Comparison of ENCODE assay signal across 1 cellular context in the genomic region with DNA sequence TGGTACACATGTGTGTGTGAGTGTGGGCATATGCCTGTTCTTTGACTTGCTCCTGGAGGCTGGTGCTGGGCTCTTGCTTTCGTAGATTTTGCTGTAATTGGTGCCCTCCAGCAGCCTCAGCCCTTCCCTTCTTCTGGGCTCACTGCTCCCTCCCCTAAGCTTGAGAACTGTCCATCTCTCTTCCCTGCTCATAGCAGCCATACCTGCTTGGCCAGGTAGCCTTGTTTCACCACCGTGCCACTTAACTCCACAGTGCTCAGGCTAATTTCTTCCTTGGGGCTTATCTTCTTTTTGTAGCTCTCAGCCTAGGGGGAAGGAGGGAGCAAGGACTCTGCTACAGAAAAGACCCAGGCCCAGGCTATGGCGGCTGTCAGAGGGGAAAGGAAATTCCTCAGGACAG.
TF ChIP-seq lines count a peak whose summit lies in the region.

No MANE protein-coding gene starts in this region.

TF ChIP-seq in HepG2, 621 proteins besides CTCF, POLR2A, EP300 and RAD21:
- TF ChIP-seq GFI1 (CRISPR knock-in tag; IDR thresholded peaks at IDR 0.05; ENCODE audit: borderline replicate concordance) (no peak), DMAP1 (CRISPR knock-in tag; IDR thresholded peaks at IDR 0.05) (no peak), SOX13 (IDR thresholded peaks at IDR 0.05) (no peak), SOX13 (CRISPR knock-in tag; conservative IDR thresholded peaks at IDR 0.05 in 1 of 2, IDR thresholded peaks at IDR 0.05 in 1 of 2) (no peak), ZNF557 (CRISPR knock-in tag; IDR thresholded peaks at IDR 0.05) (no peak), SP2 (CRISPR knock-in tag; IDR thresholded peaks at IDR 0.05) (no peak), ZIK1 (CRISPR knock-in tag; IDR thresholded peaks at IDR 0.05; ENCODE audit: borderline replicate concordance, low read depth) (no peak), ZNF136 (CRISPR knock-in tag; IDR thresholded peaks at IDR 0.05; ENCODE audit: low read depth) (no peak), SP5 (CRISPR knock-in tag; IDR thresholded peaks at IDR 0.05; ENCODE audit: borderline replicate concordance, low read depth) (no peak), MAZ (IDR thresholded peaks at IDR 0.05; ENCODE audit: borderline replicate concordance, low read depth, low read length) (no peak), MAZ (CRISPR knock-in tag; IDR thresholded peaks at IDR 0.05; ENCODE audit: low read depth) (no peak), ZNF484 (CRISPR knock-in tag; IDR thresholded peaks at IDR 0.05; ENCODE audit: borderline replicate concordance, low read depth) (no peak), ZMYM2 (CRISPR knock-in tag; IDR thresholded peaks at IDR 0.05) (no peak), AGO2 (optimal IDR thresholded peaks at IDR 0.05; ENCODE audit: low read depth, low read length) (no peak)
- TF ChIP-seq, protein P1, sequence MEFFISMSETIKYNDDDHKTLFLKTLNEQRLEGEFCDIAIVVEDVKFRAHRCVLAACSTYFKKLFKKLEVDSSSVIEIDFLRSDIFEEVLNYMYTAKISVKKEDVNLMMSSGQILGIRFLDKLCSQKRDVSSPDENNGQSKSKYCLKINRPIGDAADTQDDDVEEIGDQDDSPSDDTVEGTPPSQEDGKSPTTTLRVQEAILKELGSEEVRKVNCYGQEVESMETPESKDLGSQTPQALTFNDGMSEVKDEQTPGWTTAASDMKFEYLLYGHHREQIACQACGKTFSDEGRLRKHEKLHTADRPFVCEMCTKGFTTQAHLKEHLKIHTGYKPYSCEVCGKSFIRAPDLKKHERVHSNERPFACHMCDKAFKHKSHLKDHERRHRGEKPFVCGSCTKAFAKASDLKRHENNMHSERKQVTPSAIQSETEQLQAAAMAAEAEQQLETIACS (CRISPR knock-in tag; IDR thresholded peaks at IDR 0.05) = no peak
- TF ChIP-seq, protein P2, sequence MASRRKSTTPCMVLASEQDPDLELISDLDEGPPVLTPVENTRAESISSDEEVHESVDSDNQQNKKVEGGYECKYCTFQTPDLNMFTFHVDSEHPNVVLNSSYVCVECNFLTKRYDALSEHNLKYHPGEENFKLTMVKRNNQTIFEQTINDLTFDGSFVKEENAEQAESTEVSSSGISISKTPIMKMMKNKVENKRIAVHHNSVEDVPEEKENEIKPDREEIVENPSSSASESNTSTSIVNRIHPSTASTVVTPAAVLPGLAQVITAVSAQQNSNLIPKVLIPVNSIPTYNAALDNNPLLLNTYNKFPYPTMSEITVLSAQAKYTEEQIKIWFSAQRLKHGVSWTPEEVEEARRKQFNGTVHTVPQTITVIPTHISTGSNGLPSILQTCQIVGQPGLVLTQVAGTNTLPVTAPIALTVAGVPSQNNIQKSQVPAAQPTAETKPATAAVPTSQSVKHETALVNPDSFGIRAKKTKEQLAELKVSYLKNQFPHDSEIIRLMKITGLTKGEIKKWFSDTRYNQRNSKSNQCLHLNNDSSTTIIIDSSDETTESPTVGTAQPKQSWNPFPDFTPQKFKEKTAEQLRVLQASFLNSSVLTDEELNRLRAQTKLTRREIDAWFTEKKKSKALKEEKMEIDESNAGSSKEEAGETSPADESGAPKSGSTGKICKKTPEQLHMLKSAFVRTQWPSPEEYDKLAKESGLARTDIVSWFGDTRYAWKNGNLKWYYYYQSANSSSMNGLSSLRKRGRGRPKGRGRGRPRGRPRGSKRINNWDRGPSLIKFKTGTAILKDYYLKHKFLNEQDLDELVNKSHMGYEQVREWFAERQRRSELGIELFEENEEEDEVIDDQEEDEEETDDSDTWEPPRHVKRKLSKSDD (CRISPR knock-in tag; IDR thresholded peaks at IDR 0.05; ENCODE audit: low read depth) = no peak
TF ChIP-seq in HepG2: peak in this region for 0.
